In the genomic region with DNA sequence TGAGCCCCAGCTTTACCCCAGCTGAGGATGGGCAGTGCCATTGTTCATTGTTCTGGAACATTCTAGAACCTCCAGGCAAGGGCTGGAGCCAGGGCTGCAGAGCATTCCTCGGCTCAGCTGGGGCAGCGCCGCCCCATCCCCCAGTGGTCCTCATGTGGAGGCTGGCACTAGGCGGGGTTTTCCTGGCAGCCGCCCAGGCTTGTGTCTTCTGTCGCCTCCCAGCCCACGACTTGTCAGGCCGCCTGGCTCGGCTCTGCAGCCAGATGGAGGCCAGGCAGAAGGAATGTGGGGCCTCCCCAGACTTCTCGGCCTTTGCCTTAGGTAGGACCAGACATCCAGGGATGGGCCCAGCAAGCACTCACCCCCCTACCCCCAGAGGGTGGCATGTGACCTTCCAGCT, we compare ENCODE assay signal across 8 cellular contexts.
DNase-seq lines count a peak whose midpoint lies in the region; ATAC-seq and TF ChIP-seq lines count a peak whose summit lies in the region.

A gene with protein sequence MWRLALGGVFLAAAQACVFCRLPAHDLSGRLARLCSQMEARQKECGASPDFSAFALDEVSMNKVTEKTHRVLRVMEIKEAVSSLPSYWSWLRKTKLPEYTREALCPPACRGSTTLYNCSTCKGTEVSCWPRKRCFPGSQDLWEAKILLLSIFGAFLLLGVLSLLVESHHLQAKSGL (plus strand): TSS at position 104 of the 400 bp plus-strand sequence. CDS start 49 bp downstream, at position 153.

- intact Hi-C loops in head of caudate nucleus (cut with DNase I): loop anchor here (10.0 kb wide), 2 partner anchors 80 to 220 kb away; a partner anchor contains a TSS

- TF ChIP-seq CTCF in WI38 (IDR thresholded peaks at IDR 0.05; ENCODE audit: low read depth, low read length): no peak

- DNase-seq in EL (peak; percentile 65), head of caudate nucleus (peak; percentile 36 to 90 (median 77)), putamen (ENCODE audit: low spot score) (peak; percentile 78), Kasumi-1 (lab: John Stamatoyannopoulos, UW) (no peak), SIG-M5 treated with dmso at 0.1 percent for 504 hours (lab: John Stamatoyannopoulos, UW; ENCODE audit: unreplicated experiment) (no peak)

- ATAC-seq in HG02981 (IDR thresholded peaks at IDR 0.05; ENCODE audit: unreplicated experiment): no peak
- ATAC-seq in GM19463 (IDR thresholded peaks at IDR 0.05; ENCODE audit: unreplicated experiment): no peak

- H3K4me3 ChIP-seq in WI38 (ENCODE audit: low read depth, low read length): 0 out of 2 replicates have a peak within 1 kb of the TSS, but pooled peaks have one; percentile 2

Comparison
In these comparisons a context has a peak if more than half of its experiments do, and no peak if none do; other contexts are left out.
1. DNase-seq: peak in EL (single experiment), head of caudate nucleus (42 of 42) and putamen (single experiment); none in Kasumi-1 (0 of 2) and SIG-M5 treated with dmso at 0.1 percent for 504 hours (single experiment).